In genomic region chr17:45584092-45585036, GRCh38 we compare ENCODE assay signal across 8 cellular contexts.
DNase-seq lines count a peak whose midpoint lies in the region; ATAC-seq and FAIRE-seq lines count a peak whose summit lies in the region.

No MANE protein-coding gene starts in this region.

- peak overlapping the region; percentile 88 to 99 (median 95) for H3K9ac ChIP-seq in BLaER1 treated with 17β-estradiol and CSF1 and Interleukin-3, amounts not matched to agents 10 nM and 100 nM

- peaks cover 12 to 35% (median 27%) of the 10 kb centered on the region in 10 experiments for H3K4me1 ChIP-seq in BLaER1 treated with 17β-estradiol and CSF1 and Interleukin-3, amounts not matched to agents 10 nM and 100 nM
- H3K4me1 ChIP-seq in esophagus (ENCODE audit: control insufficient read depth in 2 of 2, insufficient read depth in 2 of 2, low read length in 1 of 2), result peaks cover 0 to 2% of the 10 kb centered on the region in 2 donors

- peak overlapping the region; percentile 81 to 99 (median 87) for H3K4me2 ChIP-seq in BLaER1 treated with 17β-estradiol and CSF1 and Interleukin-3, amounts not matched to agents 10 nM and 100 nM

- peaks cover 5 to 31% (median 12%) of the 10 kb centered on the region in 11 experiments; a peak in 16 of 22 replicates for H4K20me1 ChIP-seq in BLaER1 treated with 17β-estradiol and CSF1 and Interleukin-3, amounts not matched to agents 10 nM and 100 nM

- H3K4me3 ChIP-seq in BLaER1 treated with 17β-estradiol and CSF1 and Interleukin-3, amounts not matched to agents 10 nM and 100 nM, result peak overlapping the region; percentile 73 to 94 (median 78)
- peak overlapping the region; percentile 75 to 76 for H3K4me3 ChIP-seq in esophagus (ENCODE audit: low read depth in 1 of 2, low read length in 2 of 2)

- H3K4me1 Mint-ChIP-seq in naive B cell, result peaks cover 33 to 53% (median 53%) of the 10 kb centered on the region in 3 donors
- peaks cover 47% of the 10 kb centered on the region for H3K4me1 Mint-ChIP-seq in stimulated activated naive CD8-positive, alpha-beta T cell treated with anti-CD3 and anti-CD28 coated beads, Interleukin-15, Interleukin-2, amounts not matched to agents 100 ng/mL and 50 ng/mL, for 24 hours (ENCODE audit: low read depth)

- H3K36me3 Mint-ChIP-seq in naive B cell, result no peaks in the 10 kb centered on the region
- peaks cover 20% of the 10 kb centered on the region for H3K36me3 Mint-ChIP-seq in stimulated activated naive CD8-positive, alpha-beta T cell treated with anti-CD3 and anti-CD28 coated beads, Interleukin-15, Interleukin-2, amounts not matched to agents 100 ng/mL and 50 ng/mL, for 24 hours (ENCODE audit: low read depth)

- peak overlapping the region; percentile 71 to 98 (median 94) for H3K27ac ChIP-seq in BLaER1 treated with 17β-estradiol and CSF1 and Interleukin-3, amounts not matched to agents 10 nM and 100 nM
- peak overlapping the region; percentile 88 to 94 for H3K27ac ChIP-seq in esophagus (ENCODE audit: low read depth in 2 of 2, low read length in 1 of 2)

- H3K4me3 Mint-ChIP-seq in naive B cell, result peak overlapping the region; percentile 95 to 99 (median 98)
- H3K4me3 Mint-ChIP-seq in stimulated activated naive CD8-positive, alpha-beta T cell treated with anti-CD3 and anti-CD28 coated beads, Interleukin-15, Interleukin-2, amounts not matched to agents 100 ng/mL and 50 ng/mL, for 24 hours, result peak overlapping the region; percentile 92

- DNase-seq in HTR-8/SVneo (ENCODE audit: insufficient read length, low spot score), result peak; percentile 74
- peak; percentile 55 to 65 (median 62) for DNase-seq in activated CD8-positive, alpha-beta memory T cell treated with anti-CD3 and anti-CD28 coated beads for 48 hours (ENCODE audit: low read depth in 2 of 3, low spot score in 2 of 3)
- peak; percentile 87 for DNase-seq in naive B cell
- DNase-seq in hippocampal formation (lab: John Stamatoyannopoulos, UW), result no peak

- H3K36me3 ChIP-seq in BLaER1 treated with 17β-estradiol and CSF1 and Interleukin-3, amounts not matched to agents 10 nM and 100 nM, result peaks cover 4 to 29% (median 21%) of the 10 kb centered on the region in 11 experiments; a peak in 15 of 22 replicates
- no peaks in the 10 kb centered on the region for H3K36me3 ChIP-seq in esophagus (ENCODE audit: control insufficient read depth in 2 of 2, insufficient read depth in 2 of 2, low read length in 1 of 2)

- no peaks in the 10 kb centered on the region for H3K27me3 Mint-ChIP-seq in naive B cell
- H3K27me3 Mint-ChIP-seq in stimulated activated naive CD8-positive, alpha-beta T cell treated with anti-CD3 and anti-CD28 coated beads, Interleukin-15, Interleukin-2, amounts not matched to agents 100 ng/mL and 50 ng/mL, for 24 hours, result no peaks in the 10 kb centered on the region

- H3K27me3 ChIP-seq in BLaER1 treated with 17β-estradiol and CSF1 and Interleukin-3, amounts not matched to agents 10 nM and 100 nM, result peaks cover 0 to 5% (median 0%) of the 10 kb centered on the region in 11 experiments; a peak in 4 of 22 replicates
- no peaks in the 10 kb centered on the region for H3K27me3 ChIP-seq in esophagus (ENCODE audit: control insufficient read depth in 1 of 2, insufficient read depth in 2 of 2, low read length in 2 of 2)

- peak overlapping the region; percentile 96 to 99 (median 99) for H3K27ac Mint-ChIP-seq in naive B cell
- peak overlapping the region; percentile 90 for H3K27ac Mint-ChIP-seq in stimulated activated naive CD8-positive, alpha-beta T cell treated with anti-CD3 and anti-CD28 coated beads, Interleukin-15, Interleukin-2, amounts not matched to agents 100 ng/mL and 50 ng/mL, for 24 hours

- WGBS in esophagus, 2 donors, result 0 to 1% methylated on average over 47 to 62 of the region's 62 CpGs

- no peaks in the 10 kb centered on the region for H3K9me3 ChIP-seq in BLaER1 treated with 17β-estradiol and CSF1 and Interleukin-3, amounts not matched to agents 10 nM and 100 nM (replicated peaks in 1 of 11)
- H3K9me3 ChIP-seq in esophagus (ENCODE audit: control insufficient read depth in 2 of 2, insufficient read depth in 1 of 2, low read depth in 1 of 2, low read length in 1 of 2), result no peaks in the 10 kb centered on the region

- ATAC-seq in GM21390 (IDR thresholded peaks at IDR 0.05; ENCODE audit: unreplicated experiment), result peak; percentile 50
- peak; percentile 68 to 73 for ATAC-seq in naive B cell (ENCODE audit: low read depth in 2 of 2)

- H3K9me3 Mint-ChIP-seq in naive B cell, result no peaks in the 10 kb centered on the region
- no peaks in the 10 kb centered on the region for H3K9me3 Mint-ChIP-seq in stimulated activated naive CD8-positive, alpha-beta T cell treated with anti-CD3 and anti-CD28 coated beads, Interleukin-15, Interleukin-2, amounts not matched to agents 100 ng/mL and 50 ng/mL, for 24 hours

- peak; percentile 42 for FAIRE-seq in HTR-8/SVneo (lab: Jason Lieb, UNC)

Comparison
In these comparisons a context has a peak if more than half of its experiments do, and no peak if none do; other contexts are left out.
1. DNase-seq: peak in HTR-8/SVneo (single experiment), activated CD8-positive, alpha-beta memory T cell treated with anti-CD3 and anti-CD28 coated beads for 48 hours (3 of 3) and naive B cell (single experiment); none in hippocampal formation (0 of 2).